In the genomic region with DNA sequence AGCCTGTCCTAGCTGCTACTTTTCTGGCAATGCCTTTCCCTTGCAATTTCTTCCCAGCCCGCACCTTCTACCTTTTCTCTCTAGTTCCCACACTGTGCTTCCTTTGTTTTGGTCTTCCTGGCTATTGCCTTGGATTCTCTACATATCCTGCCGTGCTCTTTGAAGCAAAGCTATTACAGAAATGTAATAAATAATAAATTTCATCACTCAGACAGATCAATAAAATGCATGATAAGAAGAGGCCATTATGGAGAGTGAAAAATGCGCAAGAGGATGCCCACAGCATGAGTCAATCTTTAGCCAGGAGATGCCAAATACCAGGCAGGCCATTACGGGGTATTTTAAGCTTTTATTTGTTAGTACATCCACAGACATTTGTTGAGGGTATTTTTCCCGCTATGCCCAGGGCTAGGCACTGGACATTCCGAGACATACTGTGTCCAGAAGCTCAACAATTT, we compare ENCODE assay signal across 1 cellular context.
TF ChIP-seq lines count a peak whose summit lies in the region.

No MANE protein-coding gene starts in this region.

TF ChIP-seq in HCT116, 20 proteins besides CTCF, POLR2A, EP300 and RAD21 (continued from another document):
- TF ChIP-seq, protein P1, sequence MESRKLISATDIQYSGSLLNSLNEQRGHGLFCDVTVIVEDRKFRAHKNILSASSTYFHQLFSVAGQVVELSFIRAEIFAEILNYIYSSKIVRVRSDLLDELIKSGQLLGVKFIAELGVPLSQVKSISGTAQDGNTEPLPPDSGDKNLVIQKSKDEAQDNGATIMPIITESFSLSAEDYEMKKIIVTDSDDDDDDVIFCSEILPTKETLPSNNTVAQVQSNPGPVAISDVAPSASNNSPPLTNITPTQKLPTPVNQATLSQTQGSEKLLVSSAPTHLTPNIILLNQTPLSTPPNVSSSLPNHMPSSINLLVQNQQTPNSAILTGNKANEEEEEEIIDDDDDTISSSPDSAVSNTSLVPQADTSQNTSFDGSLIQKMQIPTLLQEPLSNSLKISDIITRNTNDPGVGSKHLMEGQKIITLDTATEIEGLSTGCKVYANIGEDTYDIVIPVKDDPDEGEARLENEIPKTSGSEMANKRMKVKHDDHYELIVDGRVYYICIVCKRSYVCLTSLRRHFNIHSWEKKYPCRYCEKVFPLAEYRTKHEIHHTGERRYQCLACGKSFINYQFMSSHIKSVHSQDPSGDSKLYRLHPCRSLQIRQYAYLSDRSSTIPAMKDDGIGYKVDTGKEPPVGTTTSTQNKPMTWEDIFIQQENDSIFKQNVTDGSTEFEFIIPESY (IDR thresholded peaks at IDR 0.05; ENCODE audit: extremely low read depth, insufficient replicate concordance, low read length): peak; percentile 35
- TF ChIP-seq SP1 (IDR thresholded peaks at IDR 0.05; ENCODE audit: low read depth): peak; percentile 87
- peak; percentile 82 for TF ChIP-seq JUND (IDR thresholded peaks at IDR 0.05)
- peak; percentile 90 for TF ChIP-seq CEBPB (IDR thresholded peaks at IDR 0.05; ENCODE audit: low read depth)
- TF ChIP-seq TCF7L2 (IDR thresholded peaks at IDR 0.05; ENCODE audit: borderline replicate concordance, extremely low read depth, insufficient read depth, insufficient read length): peak; percentile 90
- peak; percentile 42 for TF ChIP-seq YY1 (IDR thresholded peaks at IDR 0.05; ENCODE audit: extremely low read depth, insufficient replicate concordance, low read depth, low read length)
